Comparison of ENCODE assay signal across 8 cellular contexts in genomic region chr5:107486489-107486888, GRCh38.
DNase-seq lines count a peak whose midpoint lies in the region; ATAC-seq lines count a peak whose summit lies in the region.

No MANE protein-coding gene starts in this region.

- DNase-seq in Daoy (ENCODE audit: low read depth): peak; percentile 66
- peak; percentile 68 for DNase-seq in LHCN-M2 (ENCODE audit: low read depth)
- DNase-seq in amniotic epithelial cell (ENCODE audit: low read depth): peak; percentile 92
- peak in 2 of 3 experiments; percentile 42 to 43 for DNase-seq in stimulated activated CD4-positive, alpha-beta T cell treated with anti-CD3 and anti-CD28 coated beads, TNF-alpha, amount 100 ng/mL, for 24 hours (ENCODE audit: low read depth in 3 of 3)
- DNase-seq in left lobe of liver (ENCODE audit: low spot score): no peak
- no peak for DNase-seq in mesenteric fat pad (ENCODE audit: low spot score)
- no peak for DNase-seq in NCI-H187 (lab: John Stamatoyannopoulos, UW)

- ATAC-seq in GM21526 (IDR thresholded peaks at IDR 0.05; ENCODE audit: low FRiP score, unreplicated experiment) (peak; percentile 72), left lobe of liver (no peak)

Comparison
In these comparisons a context has a peak if more than half of its experiments do, and no peak if none do; other contexts are left out.
1. DNase-seq: peak in Daoy (single experiment), LHCN-M2 (single experiment), amniotic epithelial cell (single experiment) and stimulated activated CD4-positive, alpha-beta T cell treated with anti-CD3 and anti-CD28 coated beads, TNF-alpha, amount 100 ng/mL, for 24 hours (2 of 3); none in left lobe of liver (single experiment), mesenteric fat pad (single experiment) and NCI-H187 (0 of 2).